8 cellular contexts compared by ENCODE assay signal in genomic region chr2:70141754-70142589, GRCh38. TPM values are rescaled to one million over a fixed set of nuclear protein-coding genes. Genes with fewer than 3 reads are reported as not detected.
A peak's percentile ranks its signal among the peaks of the same experiment; 100 is the strongest.
DNase-seq lines count a peak whose midpoint lies in the region; ATAC-seq and TF ChIP-seq lines count a peak whose summit lies in the region.

No MANE protein-coding gene starts in this region.

- in situ Hi-C loops in GM23248 (cut with MboI) = loop anchor here (10.0 kb wide), 1 partner anchor 227 kb away; the partner anchor contains the start of gene MXD1

- peaks cover 43 to 56% of the 10 kb centered on the region in 2 donors for H3K4me1 Mint-ChIP-seq in natural killer cell treated with Interleukin-12 subunit alpha and Interleukin-12 subunit beta and Interleukin-15 and Interleukin-18, amount 100 ng/mL, for 72 hours (ENCODE audit: low read depth in 2 of 2)

- H3K9me3 ChIP-seq in GM23248 (ENCODE audit: low read depth) = no peaks in the 10 kb centered on the region
- no peaks in the 10 kb centered on the region for H3K9me3 ChIP-seq in esophagus squamous epithelium

- peak overlapping the region; percentile 96 for H3K9ac ChIP-seq in GM23248

- no peaks in the 10 kb centered on the region for H3K36me3 Mint-ChIP-seq in natural killer cell treated with Interleukin-12 subunit alpha and Interleukin-12 subunit beta and Interleukin-15 and Interleukin-18, amount 100 ng/mL, for 72 hours

- ATAC-seq in natural killer cell treated with Interleukin-12 subunit alpha and Interleukin-12 subunit beta and Interleukin-15 and Interleukin-18, amount 100 ng/mL, for 72 hours = peak; percentile 45 to 58

- H3K27ac ChIP-seq in GM23248 = peak overlapping the region; percentile 91
- peak overlapping the region; percentile 96 to 99 (median 98) for H3K27ac ChIP-seq in esophagus squamous epithelium

- TF ChIP-seq CTCF in esophagus squamous epithelium (IDR thresholded peaks at IDR 0.05) = no peak

- peaks cover 18% of the 10 kb centered on the region for H3F3A ChIP-seq in GM23248 (ENCODE audit: insufficient read depth)

- intact Hi-C loops in esophagus squamous epithelium (cut with DNase I) = loop anchor here (2.0 to 5.0 kb wide), 2 partner anchors 55 to 227 kb away; partner anchors contain the start of genes MXD1 and PCBP1

- H3K4me1 ChIP-seq in GM23248 (ENCODE audit: insufficient read depth) = peaks cover 6% of the 10 kb centered on the region
- peaks cover 4 to 44% (median 17%) of the 10 kb centered on the region in 3 donors for H3K4me1 ChIP-seq in esophagus squamous epithelium

- 2 to 4% methylated on average over 22 to 48 of the region's 76 CpGs for WGBS in GM23248 (ENCODE audit: low coverage in 1 of 2, low lambda C conversion rate in 2 of 2, missing lambda C conversion rate in 2 of 2), 2 experiments
- whole genome bisulfite sequencing in esophagus squamous epithelium, 2 donors = 1 to 4% methylated on average over 12 to 27 of the region's 76 CpGs

- H3K4me3 ChIP-seq in GM23248 (peak overlapping the region; percentile 73), esophagus squamous epithelium (peak overlapping the region; percentile 49 to 71 (median 62))

- no peaks in the 10 kb centered on the region for H3K36me3 ChIP-seq in GM23248 (ENCODE audit: low read depth)
- no peaks in the 10 kb centered on the region for H3K36me3 ChIP-seq in esophagus squamous epithelium

- peak overlapping the region; percentile 98 to 99 for H3K27ac Mint-ChIP-seq in natural killer cell treated with Interleukin-12 subunit alpha and Interleukin-12 subunit beta and Interleukin-15 and Interleukin-18, amount 100 ng/mL, for 72 hours

- H4K20me1 ChIP-seq in GM23248 (ENCODE audit: insufficient read depth) = no peaks in the 10 kb centered on the region

- no peaks in the 10 kb centered on the region for H3K79me2 ChIP-seq in GM23248 (ENCODE audit: insufficient read depth)

- H2AFZ ChIP-seq in GM23248 = peak overlapping the region; percentile 61

- DNase-seq in NCI-H2081 (lab: John Stamatoyannopoulos, UW) (peak; percentile 51 to 67), NCI-H2081 treated with DMSO at 0.1 percent for 48 hours (lab: John Stamatoyannopoulos, UW) (no peak), GM23248 (peak; percentile 75), Kasumi-1 (lab: John Stamatoyannopoulos, UW) (peak; percentile 30 to 53), esophagus squamous epithelium (lab: John Stamatoyannopoulos, UW) (peak; percentile 100), SW480 (ENCODE audit: low spot score) (no peak)
- peak; percentile 48 to 49 for DNase-seq in activated CD4-positive, alpha-beta T cell treated with anti-CD3 and anti-CD28 coated beads, Interleukin-2, amount 50 U/mL, for 4 hours
- no peak for DNase-seq in natural killer cell treated with Interleukin-12 subunit alpha and Interleukin-12 subunit beta and Interleukin-15 and Interleukin-18, amount 100 ng/mL, for 72 hours (ENCODE audit: low spot score)

- H3K4me2 ChIP-seq in GM23248 (ENCODE audit: unreplicated experiment) = peak overlapping the region; percentile 82

- no peaks in the 10 kb centered on the region for H3K9me2 ChIP-seq in GM23248 (ENCODE audit: insufficient read depth)

- H3K27me3 ChIP-seq in GM23248 (replicated peaks; ENCODE audit: insufficient read depth) (no peaks in the 10 kb centered on the region), esophagus squamous epithelium (no peaks in the 10 kb centered on the region)

- H3K9me3 Mint-ChIP-seq in natural killer cell treated with Interleukin-12 subunit alpha and Interleukin-12 subunit beta and Interleukin-15 and Interleukin-18, amount 100 ng/mL, for 72 hours = no peaks in the 10 kb centered on the region

- H3K4me3 Mint-ChIP-seq in natural killer cell treated with Interleukin-12 subunit alpha and Interleukin-12 subunit beta and Interleukin-15 and Interleukin-18, amount 100 ng/mL, for 72 hours = peak overlapping the region; percentile 89

- no peaks in the 10 kb centered on the region for H3K27me3 Mint-ChIP-seq in natural killer cell treated with Interleukin-12 subunit alpha and Interleukin-12 subunit beta and Interleukin-15 and Interleukin-18, amount 100 ng/mL, for 72 hours

- TF ChIP-seq POLR2A in esophagus squamous epithelium (IDR thresholded peaks at IDR 0.05) = peak in 3 of 4 donors; percentile 70 to 97 (median 95)

RNA-seq across cellular contexts. Expression of gene C2orf42, which starts 48.8 kb away (rescaled TPM):
- 23.2 and 25.5 TPM in 2 replicates for total RNA-seq in GM23248 (2014; rRNA removed; shearing (Covaris generic))
- polyA plus RNA-seq in GM23248 (2016; fragmentation: Nextera tagmentation; extraction: Ambion mirVana) = 15.5 and 15.7 TPM in 2 replicates
- total RNA-seq in esophagus squamous epithelium = 10 to 100 TPM in 1 of 4 donors, 1 to 10 TPM in 3; 4.5 to 15.1 (median 8.7) TPM
- total RNA-seq in natural killer cell treated with Interleukin-12 subunit alpha and Interleukin-12 subunit beta and Interleukin-15 and Interleukin-18, amount 100 ng/mL, for 72 hours = 10 to 100 TPM; 24.3 to 26.1 TPM

RNA-seq across cellular contexts. Expression of gene PCBP1, which starts 54.7 kb away (rescaled TPM):
- total RNA-seq in GM23248 (2014; rRNA removed; shearing (Covaris generic)) = 23.8 and 29.8 TPM in 2 replicates
- polyA plus RNA-seq in GM23248 (2016; fragmentation: Nextera tagmentation; extraction: Ambion mirVana) = 163 and 167 TPM in 2 replicates
- total RNA-seq in esophagus squamous epithelium = 100 to 1,000 TPM in 3 of 4 donors, 10 to 100 TPM in 1; 96.8 to 205 (median 177) TPM
- 100 to 1,000 TPM; 357 to 363 TPM for total RNA-seq in natural killer cell treated with Interleukin-12 subunit alpha and Interleukin-12 subunit beta and Interleukin-15 and Interleukin-18, amount 100 ng/mL, for 72 hours

Comparison
In these comparisons a context has a peak if more than half of its experiments do, and no peak if none do; other contexts are left out.
1. DNase-seq: peak in NCI-H2081 (2 of 2), GM23248 (single experiment), Kasumi-1 (2 of 2), activated CD4-positive, alpha-beta T cell treated with anti-CD3 and anti-CD28 coated beads, Interleukin-2, amount 50 U/mL, for 4 hours (2 of 2) and esophagus squamous epithelium (single experiment); none in NCI-H2081 treated with DMSO at 0.1 percent for 48 hours (single experiment), natural killer cell treated with Interleukin-12 subunit alpha and Interleukin-12 subunit beta and Interleukin-15 and Interleukin-18, amount 100 ng/mL, for 72 hours (single experiment) and SW480 (single experiment).